ENCODE assay signal across 22 cellular contexts in the genomic region with DNA sequence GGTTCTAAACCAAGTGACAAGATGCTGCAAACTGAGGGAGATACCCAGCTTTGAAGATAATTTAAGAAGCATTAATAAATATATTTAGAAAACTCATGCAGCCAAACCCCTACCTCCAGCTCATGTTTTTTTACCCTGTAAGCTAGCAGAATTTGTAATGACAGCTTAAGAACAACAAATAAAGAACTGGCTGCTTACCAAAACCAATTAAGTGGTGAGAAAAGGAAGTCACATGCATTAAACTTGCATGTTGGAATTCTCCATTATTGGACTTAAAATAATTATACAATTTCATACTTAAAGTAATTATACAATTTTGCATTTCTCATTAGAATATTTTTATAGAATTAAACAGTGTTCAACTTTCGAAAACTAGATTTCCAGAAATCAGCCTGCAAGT.
DNase-seq lines count a peak whose midpoint lies in the region; ATAC-seq and TF ChIP-seq lines count a peak whose summit lies in the region.
"Had no signal": no experiment of that assay in that cellular context is flagged by ENCODE, and none has a peak within 500 bp of the region (broad histone marks: within the 10 kb centered on the region; RNA-seq: fewer than 3 reads in every experiment).

No MANE protein-coding gene starts in this region.

- ATAC-seq in GM18505 (IDR thresholded peaks at IDR 0.05; ENCODE audit: unreplicated experiment) (no peak), natural killer cell (no peak), right cardiac atrium (no peak)
- ATAC-seq: sciatic nerve, upper lobe of right lung had no signal

- no peaks in the 10 kb centered on the region for H3K27me3 ChIP-seq in right cardiac atrium (ENCODE audit: control insufficient read depth, insufficient read depth)
- H3K27me3 ChIP-seq: esophagus squamous epithelium, stomach, upper lobe of right lung had no signal

- peaks cover 0 to 15% of the 10 kb centered on the region in 2 donors for H3K27me3 Mint-ChIP-seq in natural killer cell (ENCODE audit: low read depth in 2 of 2)

- peaks cover 0 to 5% of the 10 kb centered on the region in 2 donors for H3K4me1 Mint-ChIP-seq in natural killer cell
- H3K4me1 Mint-ChIP-seq: IgD-negative memory B cell had no signal

- no peak overlapping the region for H3K27ac ChIP-seq in right cardiac atrium (ENCODE audit: low read length)
- H3K27ac ChIP-seq: esophagus squamous epithelium, stomach, upper lobe of right lung had no signal

- H3K9me3 Mint-ChIP-seq in natural killer cell, result no peaks in the 10 kb centered on the region
- H3K9me3 Mint-ChIP-seq: immature natural killer cell had no signal

- no peak overlapping the region for H3K4me3 Mint-ChIP-seq in natural killer cell
- H3K4me3 Mint-ChIP-seq: CD4-positive, CD25-positive, alpha-beta regulatory T cell; H9; IgD-negative memory B cell; immature natural killer cell had no signal

- TF ChIP-seq CTCF in natural killer cell (IDR thresholded peaks at IDR 0.05), result no peak

- H3K27ac Mint-ChIP-seq in natural killer cell, result no peak overlapping the region
- H3K27ac Mint-ChIP-seq: CD4-positive, CD25-positive, alpha-beta regulatory T cell; H9; IgD-negative memory B cell; immature natural killer cell had no signal

- H3K4me3 ChIP-seq in right cardiac atrium (ENCODE audit: low read length), result no peak overlapping the region
- H3K4me3 ChIP-seq: esophagus squamous epithelium, stomach, upper lobe of right lung had no signal

- H3K9me3 ChIP-seq in right cardiac atrium (ENCODE audit: control insufficient read depth, low read length), result no peaks in the 10 kb centered on the region
- H3K9me3 ChIP-seq: esophagus squamous epithelium, stomach, upper lobe of right lung had no signal

- DNase-seq in NCI-H345 (lab: John Stamatoyannopoulos, UW) (peak; percentile 12), NCI-H345 treated with DMSO at 0.1 percent for 48 hours (lab: John Stamatoyannopoulos, UW; ENCODE audit: unreplicated experiment) (no peak), NCI-H1048 (lab: John Stamatoyannopoulos, UW) (peak; percentile 70), RPMI8226 (peak; percentile 8), renal cortical epithelial cell (ENCODE audit: low read depth) (peak; percentile 77), natural killer cell (no peak), right cardiac atrium (no peak)
- DNase-seq: activated CD4-positive, alpha-beta T cell treated with anti-CD3 and anti-CD28 coated beads for 48 hours; activated gamma-delta T cell; CD4-positive, CD25-positive, alpha-beta regulatory T cell; central memory CD4-positive, alpha-beta T cell; esophagus squamous epithelium; H9; immature natural killer cell; NCI-H187 treated with DMSO at 0.1 percent for 48 hours; occipital lobe; stimulated activated CD4-positive, alpha-beta T cell treated with anti-CD3 and anti-CD28 coated beads, Interleukin-2, amount 100 ng/mL, for 24 hours; stomach; upper lobe of right lung had no signal

- H3K36me3 Mint-ChIP-seq in natural killer cell, result no peaks in the 10 kb centered on the region
- H3K36me3 Mint-ChIP-seq: CD4-positive, CD25-positive, alpha-beta regulatory T cell; IgD-negative memory B cell; immature natural killer cell had no signal

- WGBS in right cardiac atrium, result 89% methylated on average over 1 of the region's 1 CpG

- no peaks in the 10 kb centered on the region for H3K4me1 ChIP-seq in right cardiac atrium (ENCODE audit: control insufficient read depth, insufficient read depth, low read length)
- H3K4me1 ChIP-seq: upper lobe of right lung had no signal

- intact Hi-C loops in natural killer cell (cut with micrococcal nuclease) (no loop called here), right cardiac atrium (cut with DNase I) (no loop called here)

- no peak for TF ChIP-seq POLR2A in GM18505 (IDR thresholded peaks at IDR 0.05; ENCODE audit: borderline replicate concordance, extremely low read depth, insufficient read depth, insufficient read length)

Comparison
In these comparisons a context has a peak if more than half of its experiments do, and no peak if none do; other contexts are left out.
1. DNase-seq: peak in NCI-H345 (single experiment), NCI-H1048 (single experiment), RPMI8226 (single experiment) and renal cortical epithelial cell (single experiment); none in NCI-H345 treated with DMSO at 0.1 percent for 48 hours (single experiment), natural killer cell (single experiment) and right cardiac atrium (0 of 3).